In genomic region chr11:57311109-57311936, GRCh38 we compare ENCODE assay signal across 9 cellular contexts. TPM values are rescaled to one million over a fixed set of nuclear protein-coding genes. Genes with fewer than 3 reads are reported as not detected.
DNase-seq lines count a peak whose midpoint lies in the region; ATAC-seq and TF ChIP-seq lines count a peak whose summit lies in the region.
"Had no signal": no experiment of that assay in that cellular context is flagged by ENCODE, and none has a peak within 500 bp of the region (broad histone marks: within the 10 kb centered on the region; RNA-seq: fewer than 3 reads in every experiment).

No MANE protein-coding gene starts in this region.

- peak overlapping the region; percentile 36 for H3K4me3 ChIP-seq in Jurkat, Clone E6-1 (ENCODE audit: low read length)
- H3K4me3 ChIP-seq in brain microvascular endothelial cell (ENCODE audit: low read depth, low read length) (peak overlapping the region; percentile 54), iPS-11a (ENCODE audit: low read depth, low read length) (peak overlapping the region; percentile 20), skeletal muscle satellite cell (ENCODE audit: low read length) (peak overlapping the region; percentile 70)

- peak overlapping the region; percentile 73 for H3K4me3 Mint-ChIP-seq in T-helper 2 cell treated with Interferon-gamma antibody and Interleukin-4, amounts not matched to agents 5 μg/mL and 100 μg/mL, for 36 hours

- peak overlapping the region; percentile 13 for H3K27ac Mint-ChIP-seq in T-helper 2 cell treated with Interferon-gamma antibody and Interleukin-4, amounts not matched to agents 5 μg/mL and 100 μg/mL, for 36 hours

- H3K27me3 Mint-ChIP-seq in T-helper 2 cell treated with Interferon-gamma antibody and Interleukin-4, amounts not matched to agents 5 μg/mL and 100 μg/mL, for 36 hours (ENCODE audit: low read depth): no peaks in the 10 kb centered on the region

- peaks cover 12% of the 10 kb centered on the region for H3K4me1 Mint-ChIP-seq in T-helper 2 cell treated with Interferon-gamma antibody and Interleukin-4, amounts not matched to agents 5 μg/mL and 100 μg/mL, for 36 hours (ENCODE audit: low read depth)

- peaks cover 73% of the 10 kb centered on the region for H3K36me3 ChIP-seq in brain microvascular endothelial cell (replicated peaks)
- peaks cover 79% of the 10 kb centered on the region for H3K36me3 ChIP-seq in skeletal muscle satellite cell (ENCODE audit: insufficient read depth, low read length)

- H3K9me3 Mint-ChIP-seq in T-helper 2 cell treated with Interferon-gamma antibody and Interleukin-4, amounts not matched to agents 5 μg/mL and 100 μg/mL, for 36 hours: no peaks in the 10 kb centered on the region

- DNase-seq in EL: peak; percentile 98
- peak; percentile 83 for DNase-seq in Jurkat, Clone E6-1 (ENCODE audit: low read depth, low spot score)
- DNase-seq in T-helper 2 cell treated with Interferon-gamma antibody and Interleukin-4, amounts not matched to agents 5 μg/mL and 100 μg/mL, for 36 hours (ENCODE audit: low spot score): peak; percentile 78
- DNase-seq in brain microvascular endothelial cell: peak; percentile 95
- DNase-seq in cortex of kidney (lab: John Stamatoyannopoulos, UW): no peak

- H3K9me3 ChIP-seq in skeletal muscle satellite cell (replicated peaks; ENCODE audit: low read length): no peaks in the 10 kb centered on the region

- peak overlapping the region; percentile 80 for H3K27ac ChIP-seq in brain microvascular endothelial cell

- ATAC-seq in GM21825 (IDR thresholded peaks at IDR 0.05; ENCODE audit: unreplicated experiment): peak; percentile 98

- H3K4me1 ChIP-seq in skeletal muscle satellite cell (ENCODE audit: control insufficient read depth, insufficient read depth, low read length): peaks cover 68% of the 10 kb centered on the region

- H3K27me3 ChIP-seq in brain microvascular endothelial cell (replicated peaks) (no peaks in the 10 kb centered on the region), skeletal muscle satellite cell (ENCODE audit: control insufficient read depth, insufficient read depth, low read length) (no peaks in the 10 kb centered on the region)

- no peak for TF ChIP-seq CTCF in brain microvascular endothelial cell (IDR thresholded peaks at IDR 0.05; ENCODE audit: low read depth, low read length, missing control alignments)

- peak overlapping the region; percentile 90 for H3K4me2 ChIP-seq in skeletal muscle satellite cell (ENCODE audit: low read length)

- in situ Hi-C loops in brain microvascular endothelial cell (cut with HindIII; ENCODE audit: low pct_ligation_motif_present, low sequenced_read_pairs): no loop called here

- H3K9ac ChIP-seq in skeletal muscle satellite cell (ENCODE audit: low read depth, low read length): peak overlapping the region; percentile 68

- no peaks in the 10 kb centered on the region for H3K36me3 Mint-ChIP-seq in T-helper 2 cell treated with Interferon-gamma antibody and Interleukin-4, amounts not matched to agents 5 μg/mL and 100 μg/mL, for 36 hours (ENCODE audit: low read depth)

RNA-seq across cellular contexts. Expression of gene TNKS1BP1, which starts 13.4 kb away (rescaled TPM):
- polyA plus RNA-seq in Jurkat, Clone E6-1 (2012; ENCODE audit: insufficient read depth, insufficient read length): 15.1 TPM
- total RNA-seq in skeletal muscle satellite cell (2012; rRNA removed): 48.2 and 67.3 TPM in 2 replicates

RNA-seq across cellular contexts. Expression of gene SSRP1, which starts 24.4 kb away (rescaled TPM):
- 351 TPM for polyA plus RNA-seq in Jurkat, Clone E6-1 (2012; ENCODE audit: insufficient read depth, insufficient read length)
- 74.0 and 75.1 TPM in 2 replicates for total RNA-seq in skeletal muscle satellite cell (2012; rRNA removed)

RNA-seq across cellular contexts. Expression of gene P2RX3, which starts 26.8 kb away (rescaled TPM):
- not detected for polyA plus RNA-seq in Jurkat, Clone E6-1 (2012; ENCODE audit: insufficient read depth, insufficient read length)
- total RNA-seq in skeletal muscle satellite cell (2012; rRNA removed): not detected in 2 replicates
- polyA plus RNA-seq: neural cell had no signal

Comparison
In these comparisons a context has a peak if more than half of its experiments do, and no peak if none do; other contexts are left out.
1. H3K4me3 ChIP-seq: peak in every context shown above with its lines; median percentile 70 in skeletal muscle satellite cell; 54 in brain microvascular endothelial cell; 36 in Jurkat, Clone E6-1; 20 in iPS-11a.